In genomic region chr11:102317099-102317767, GRCh38 we compare ENCODE assay signal across 8 cellular contexts. TPM values are rescaled to one million over a fixed set of nuclear protein-coding genes. Genes with fewer than 3 reads are reported as not detected.
A peak's percentile ranks its signal among the peaks of the same experiment; 100 is the strongest.
DNase-seq lines count a peak whose midpoint lies in the region; ATAC-seq and TF ChIP-seq lines count a peak whose summit lies in the region.

Gene BIRC3, plus strand, starts transcription at chr11:102317484. Its CDS starts 7,026 bp downstream, at chr11:102324510.

- H3K27me3 Mint-ChIP-seq in activated CD4-positive, alpha-beta T cell treated with anti-CD3 and anti-CD28 coated beads, Interleukin-2, amount 10 ng/mL, durations not matched to agents 24 days and 14 days = peaks cover 2% of the 10 kb centered on the region
- H3K27me3 Mint-ChIP-seq in dendritic cell treated with granulocyte-macrophage colony-stimulating factor and Interleukin-4, amounts not matched to agents 40 ng/mL and 50 ng/mL, for 4 days = no peaks in the 10 kb centered on the region

- under 1% methylated on average over 26 of the region's 34 CpGs for WGBS in right lobe of liver (ENCODE audit: insufficient coverage, low coverage, low lambda C conversion rate, missing lambda C conversion rate)

- peak within 1 kb of the TSS; percentile 61 to 89 (median 83) for H3K27ac ChIP-seq in right lobe of liver

- TF ChIP-seq CTCF in right lobe of liver (IDR thresholded peaks at IDR 0.05) = peak in 3 of 4 donors; percentile 22 to 32 (median 31)

- H3K27ac Mint-ChIP-seq in activated CD4-positive, alpha-beta T cell treated with anti-CD3 and anti-CD28 coated beads, Interleukin-2, amount 10 ng/mL, durations not matched to agents 24 days and 14 days = peak within 1 kb of the TSS; percentile 93
- peak within 1 kb of the TSS; percentile 92 for H3K27ac Mint-ChIP-seq in dendritic cell treated with granulocyte-macrophage colony-stimulating factor and Interleukin-4, amounts not matched to agents 40 ng/mL and 50 ng/mL, for 4 days

- DNase-seq in AG20443 (ENCODE audit: low spot score) (peak; percentile 86), NCI-H510A treated with DMSO at 0.1 percent for 48 hours (lab: John Stamatoyannopoulos, UW) (peak; percentile 92), right lobe of liver (peak; percentile 88 to 93 (median 90))
- peak; percentile 97 for DNase-seq in activated CD4-positive, alpha-beta T cell treated with anti-CD3 and anti-CD28 coated beads, Interleukin-2, amount 10 ng/mL, durations not matched to agents 24 days and 14 days
- peak; percentile 75 to 95 for DNase-seq in stimulated activated CD4-positive, alpha-beta T cell treated with anti-CD3 and anti-CD28 coated beads, Interleukin-4, amount 100 ng/mL, for 4 hours

- peaks cover 64% of the 10 kb centered on the region for H3K4me1 Mint-ChIP-seq in activated CD4-positive, alpha-beta T cell treated with anti-CD3 and anti-CD28 coated beads, Interleukin-2, amount 10 ng/mL, durations not matched to agents 24 days and 14 days
- H3K4me1 Mint-ChIP-seq in dendritic cell treated with granulocyte-macrophage colony-stimulating factor and Interleukin-4, amounts not matched to agents 40 ng/mL and 50 ng/mL, for 4 days (ENCODE audit: low read depth) = peaks cover 57% of the 10 kb centered on the region

- peak; percentile 86 for ATAC-seq in GM19035 (IDR thresholded peaks at IDR 0.05; ENCODE audit: unreplicated experiment)
- peak; percentile 86 for ATAC-seq in HG03354 (IDR thresholded peaks at IDR 0.05; ENCODE audit: poor library complexity, severe bottlenecking, unreplicated experiment)
- ATAC-seq in right lobe of liver = peak; percentile 89 to 96 (median 92)

- intact Hi-C loops in activated CD4-positive, alpha-beta T cell treated with anti-CD3 and anti-CD28 coated beads, Interleukin-2, amount 10 ng/mL, durations not matched to agents 24 days and 14 days (cut with micrococcal nuclease) = loop anchor here (1.0 kb wide), 6 partner anchors 11 to 282 kb away; partner anchors contain the start of gene BIRC2
- intact Hi-C loops in dendritic cell treated with granulocyte-macrophage colony-stimulating factor and Interleukin-4, amounts not matched to agents 40 ng/mL and 50 ng/mL, for 4 days (cut with micrococcal nuclease) = loop anchor here (1.0 to 2.0 kb wide), 2 partner anchors 14 to 23 kb away; no protein-coding TSS in a partner anchor
- intact Hi-C loops in right lobe of liver (cut with DNase I) = no loop called here

- TF ChIP-seq POLR2A in right lobe of liver (IDR thresholded peaks at IDR 0.05) = peak; percentile 79

- H3K4me3 ChIP-seq in right lobe of liver = peak within 1 kb of the TSS; percentile 43 to 58 (median 52)

- no peaks in the 10 kb centered on the region for H3K27me3 ChIP-seq in right lobe of liver

- no peaks in the 10 kb centered on the region for H3K36me3 ChIP-seq in right lobe of liver

- H3K9me3 ChIP-seq in right lobe of liver = no peaks in the 10 kb centered on the region

- peaks cover 0 to 19% (median 0%) of the 10 kb centered on the region in 4 donors for H3K4me1 ChIP-seq in right lobe of liver

- peak within 1 kb of the TSS; percentile 91 for H3K4me3 Mint-ChIP-seq in activated CD4-positive, alpha-beta T cell treated with anti-CD3 and anti-CD28 coated beads, Interleukin-2, amount 10 ng/mL, durations not matched to agents 24 days and 14 days
- H3K4me3 Mint-ChIP-seq in dendritic cell treated with granulocyte-macrophage colony-stimulating factor and Interleukin-4, amounts not matched to agents 40 ng/mL and 50 ng/mL, for 4 days = peak within 1 kb of the TSS; percentile 99

- H3K36me3 Mint-ChIP-seq in activated CD4-positive, alpha-beta T cell treated with anti-CD3 and anti-CD28 coated beads, Interleukin-2, amount 10 ng/mL, durations not matched to agents 24 days and 14 days (ENCODE audit: low read depth) = peaks cover 40% of the 10 kb centered on the region
- H3K36me3 Mint-ChIP-seq in dendritic cell treated with granulocyte-macrophage colony-stimulating factor and Interleukin-4, amounts not matched to agents 40 ng/mL and 50 ng/mL, for 4 days (ENCODE audit: low read depth) = peaks cover 22% of the 10 kb centered on the region

- no peaks in the 10 kb centered on the region for H3K9me3 Mint-ChIP-seq in activated CD4-positive, alpha-beta T cell treated with anti-CD3 and anti-CD28 coated beads, Interleukin-2, amount 10 ng/mL, durations not matched to agents 24 days and 14 days
- no peaks in the 10 kb centered on the region for H3K9me3 Mint-ChIP-seq in dendritic cell treated with granulocyte-macrophage colony-stimulating factor and Interleukin-4, amounts not matched to agents 40 ng/mL and 50 ng/mL, for 4 days

RNA-seq across cellular contexts. Expression of gene BIRC3, which starts in this region (rescaled TPM):
- total RNA-seq in activated CD4-positive, alpha-beta T cell treated with anti-CD3 and anti-CD28 coated beads, Interleukin-2, amount 10 ng/mL, durations not matched to agents 24 days and 14 days = 100 and 102 TPM in 2 replicates
- total RNA-seq in right lobe of liver = 100 to 1,000 TPM in 1 of 6 experiments, 10 to 100 TPM in 2, 1 to 10 TPM in 3; 1.6 to 106 (median 15.2) TPM

Comparison
In these comparisons a context has a peak if more than half of its experiments do, and no peak if none do; other contexts are left out.
1. Peak in every context shown above with its lines: DNase-seq, ATAC-seq, H3K4me3 ChIP-seq and H3K27ac ChIP-seq.
2. intact Hi-C loops: an anchor here in activated CD4-positive, alpha-beta T cell treated with anti-CD3 and anti-CD28 coated beads, Interleukin-2, amount 10 ng/mL, durations not matched to agents 24 days and 14 days (1.0 kb wide) and dendritic cell treated with granulocyte-macrophage colony-stimulating factor and Interleukin-4, amounts not matched to agents 40 ng/mL and 50 ng/mL, for 4 days (1.0 to 2.0 kb wide); none called in right lobe of liver.